In the genomic region with DNA sequence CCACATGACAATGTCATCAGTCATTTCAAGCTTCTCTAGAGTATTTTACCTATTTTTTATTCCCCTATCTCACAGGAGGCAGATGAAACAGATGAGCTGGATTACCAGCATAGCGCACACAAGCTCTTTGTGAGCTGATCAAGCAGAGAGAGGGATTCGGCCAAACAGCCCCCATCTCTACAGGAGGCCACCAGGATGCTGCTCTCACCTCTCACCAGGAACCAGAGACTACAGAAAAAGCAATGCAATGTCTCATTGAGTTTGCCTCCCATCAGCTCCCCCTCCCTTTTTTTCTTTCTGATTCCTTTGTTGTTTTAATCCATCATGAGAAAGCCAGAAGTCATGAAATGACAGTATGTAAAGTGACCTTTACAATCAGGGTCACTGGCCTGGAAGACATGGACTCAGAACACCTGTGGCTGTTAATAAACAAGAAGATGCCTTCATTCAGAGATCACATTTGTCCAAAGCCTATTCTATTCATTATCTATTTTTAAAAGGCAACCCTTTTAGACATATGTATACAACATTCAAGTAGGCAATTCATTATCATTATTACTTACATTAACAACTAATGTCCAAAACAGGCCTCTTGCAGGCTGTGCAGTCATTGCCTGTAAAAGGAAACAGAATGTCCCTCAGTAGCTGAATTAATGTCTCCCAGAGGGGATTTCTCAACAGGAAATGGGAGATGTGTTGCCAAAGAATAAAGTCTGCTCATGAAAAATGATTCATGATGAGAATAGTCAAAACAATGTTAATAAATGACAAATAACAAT, we compare ENCODE assay signal across 14 cellular contexts.
DNase-seq lines count a peak whose midpoint lies in the region; ATAC-seq lines count a peak whose summit lies in the region.
"Had no signal": no experiment of that assay in that cellular context is flagged by ENCODE, and none has a peak within 500 bp of the region (broad histone marks: within the 10 kb centered on the region; RNA-seq: fewer than 3 reads in every experiment).

No MANE protein-coding gene starts in this region.

- ATAC-seq in HG03196 (IDR thresholded peaks at IDR 0.05; ENCODE audit: unreplicated experiment): no peak
- ATAC-seq: activated CD8-positive, alpha-beta T cell treated with anti-CD3 and anti-CD28 coated beads for 36 hours; body of pancreas; CD8-positive, alpha-beta T cell; GM12878 had no signal

- peak; percentile 51 for DNase-seq in AG08395 (ENCODE audit: low spot score)
- DNase-seq in HT1080 (ENCODE audit: low read depth): peak; percentile 59
- DNase-seq in dermis blood vessel endothelial cell: peak; percentile 84
- peak; percentile 91 for DNase-seq in kidney tubule cell (ENCODE audit: low spot score)
- DNase-seq in globus pallidus (ENCODE audit: low spot score): no peak
- no peak for DNase-seq in HuH-7 (ENCODE audit: low spot score)
- no peak for DNase-seq in T-helper 9 cell
- DNase-seq: activated CD8-positive, alpha-beta T cell treated with anti-CD3 and anti-CD28 coated beads for 36 hours; body of pancreas; CD8-positive, alpha-beta T cell; hippocampal formation; stimulated activated CD4-positive, alpha-beta T cell treated with anti-CD3 and anti-CD28 coated beads, Interleukin-1b, Interleukin-23, amount 100 ng/mL, for 48 hours had no signal

Comparison
In these comparisons a context has a peak if more than half of its experiments do, and no peak if none do; other contexts are left out.
1. DNase-seq: peak in AG08395 (single experiment), HT1080 (single experiment), dermis blood vessel endothelial cell (single experiment) and kidney tubule cell (single experiment); none in globus pallidus (single experiment), HuH-7 (single experiment) and T-helper 9 cell (single experiment).